ENCODE assay signal across 1 cellular context in genomic region chr1:151472852-151473731, GRCh38.
TF ChIP-seq lines count a peak whose summit lies in the region.

No MANE protein-coding gene starts in this region.

TF ChIP-seq in K562, 482 proteins besides CTCF, POLR2A, EP300 and RAD21 (continued from another document):
- TF ChIP-seq ZNF655 (CRISPR knock-in tag; IDR thresholded peaks at IDR 0.05) (no peak), TFAM (CRISPR knock-in tag; conservative IDR thresholded peaks at IDR 0.05) (no peak), ZBTB12 (CRISPR knock-in tag; IDR thresholded peaks at IDR 0.05) (no peak), NR4A1 (CRISPR knock-in tag; IDR thresholded peaks at IDR 0.05) (no peak), NR4A1 (tag; IDR thresholded peaks at IDR 0.05) (no peak), XRCC3 (IDR thresholded peaks at IDR 0.05) (no peak), ARID4B (CRISPR knock-in tag; IDR thresholded peaks at IDR 0.05) (no peak), GMEB1 (CRISPR knock-in tag; IDR thresholded peaks at IDR 0.05) (no peak), TCF15 (CRISPR knock-in tag; IDR thresholded peaks at IDR 0.05) (no peak), VEZF1 (CRISPR knock-in tag; IDR thresholded peaks at IDR 0.05) (peak; percentile 84), SRF (CRISPR knock-in tag; IDR thresholded peaks at IDR 0.05) (no peak), E2F1 (CRISPR knock-in tag; IDR thresholded peaks at IDR 0.05) (no peak), ZNF518B (CRISPR knock-in tag; IDR thresholded peaks at IDR 0.05) (no peak), KDM4B (IDR thresholded peaks at IDR 0.05; ENCODE audit: borderline replicate concordance in 2 of 2, low read depth in 1 of 2) (no peak), ZNF586 (CRISPR knock-in tag; conservative IDR thresholded peaks at IDR 0.05) (no peak), CBFB (CRISPR knock-in tag; IDR thresholded peaks at IDR 0.05) (no peak), NCOA1 (IDR thresholded peaks at IDR 0.05; ENCODE audit: low read depth) (0 out of 2 replicates have a peak, but pooled peaks have one; percentile 28), SPI1 (IDR thresholded peaks at IDR 0.05; ENCODE audit: borderline replicate concordance, low read depth, low read length) (no peak), POLR2B (IDR thresholded peaks at IDR 0.05; ENCODE audit: low read depth, partially characterized antibody) (no peak), MYNN (IDR thresholded peaks at IDR 0.05) (no peak), MYNN (CRISPR knock-in tag; IDR thresholded peaks at IDR 0.05) (no peak), ZNF232 (CRISPR knock-in tag; IDR thresholded peaks at IDR 0.05) (no peak), ZNF12 (CRISPR knock-in tag; IDR thresholded peaks at IDR 0.05) (no peak), FOXK1 (CRISPR knock-in tag; IDR thresholded peaks at IDR 0.05; ENCODE audit: borderline replicate concordance) (no peak), ZNF785 (CRISPR knock-in tag; IDR thresholded peaks at IDR 0.05) (no peak)
- TF ChIP-seq, protein P1, sequence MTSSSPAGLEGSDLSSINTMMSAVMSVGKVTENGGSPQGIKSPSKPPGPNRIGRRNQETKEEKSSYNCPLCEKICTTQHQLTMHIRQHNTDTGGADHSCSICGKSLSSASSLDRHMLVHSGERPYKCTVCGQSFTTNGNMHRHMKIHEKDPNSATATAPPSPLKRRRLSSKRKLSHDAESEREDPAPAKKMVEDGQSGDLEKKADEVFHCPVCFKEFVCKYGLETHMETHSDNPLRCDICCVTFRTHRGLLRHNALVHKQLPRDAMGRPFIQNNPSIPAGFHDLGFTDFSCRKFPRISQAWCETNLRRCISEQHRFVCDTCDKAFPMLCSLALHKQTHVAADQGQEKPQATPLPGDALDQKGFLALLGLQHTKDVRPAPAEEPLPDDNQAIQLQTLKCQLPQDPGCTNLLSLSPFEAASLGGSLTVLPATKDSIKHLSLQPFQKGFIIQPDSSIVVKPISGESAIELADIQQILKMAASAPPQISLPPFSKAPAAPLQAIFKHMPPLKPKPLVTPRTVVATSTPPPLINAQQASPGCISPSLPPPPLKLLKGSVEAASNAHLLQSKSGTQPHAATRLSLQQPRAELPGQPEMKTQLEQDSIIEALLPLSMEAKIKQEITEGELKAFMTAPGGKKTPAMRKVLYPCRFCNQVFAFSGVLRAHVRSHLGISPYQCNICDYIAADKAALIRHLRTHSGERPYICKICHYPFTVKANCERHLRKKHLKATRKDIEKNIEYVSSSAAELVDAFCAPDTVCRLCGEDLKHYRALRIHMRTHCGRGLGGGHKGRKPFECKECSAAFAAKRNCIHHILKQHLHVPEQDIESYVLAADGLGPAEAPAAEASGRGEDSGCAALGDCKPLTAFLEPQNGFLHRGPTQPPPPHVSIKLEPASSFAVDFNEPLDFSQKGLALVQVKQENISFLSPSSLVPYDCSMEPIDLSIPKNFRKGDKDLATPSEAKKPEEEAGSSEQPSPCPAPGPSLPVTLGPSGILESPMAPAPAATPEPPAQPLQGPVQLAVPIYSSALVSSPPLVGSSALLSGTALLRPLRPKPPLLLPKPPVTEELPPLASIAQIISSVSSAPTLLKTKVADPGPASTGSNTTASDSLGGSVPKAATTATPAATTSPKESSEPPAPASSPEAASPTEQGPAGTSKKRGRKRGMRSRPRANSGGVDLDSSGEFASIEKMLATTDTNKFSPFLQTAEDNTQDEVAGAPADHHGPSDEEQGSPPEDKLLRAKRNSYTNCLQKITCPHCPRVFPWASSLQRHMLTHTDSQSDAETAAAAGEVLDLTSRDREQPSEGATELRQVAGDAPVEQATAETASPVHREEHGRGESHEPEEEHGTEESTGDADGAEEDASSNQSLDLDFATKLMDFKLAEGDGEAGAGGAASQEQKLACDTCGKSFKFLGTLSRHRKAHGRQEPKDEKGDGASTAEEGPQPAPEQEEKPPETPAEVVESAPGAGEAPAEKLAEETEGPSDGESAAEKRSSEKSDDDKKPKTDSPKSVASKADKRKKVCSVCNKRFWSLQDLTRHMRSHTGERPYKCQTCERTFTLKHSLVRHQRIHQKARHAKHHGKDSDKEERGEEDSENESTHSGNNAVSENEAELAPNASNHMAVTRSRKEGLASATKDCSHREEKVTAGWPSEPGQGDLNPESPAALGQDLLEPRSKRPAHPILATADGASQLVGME (CRISPR knock-in tag; IDR thresholded peaks at IDR 0.05) = no peak
- TF ChIP-seq, protein P2, sequence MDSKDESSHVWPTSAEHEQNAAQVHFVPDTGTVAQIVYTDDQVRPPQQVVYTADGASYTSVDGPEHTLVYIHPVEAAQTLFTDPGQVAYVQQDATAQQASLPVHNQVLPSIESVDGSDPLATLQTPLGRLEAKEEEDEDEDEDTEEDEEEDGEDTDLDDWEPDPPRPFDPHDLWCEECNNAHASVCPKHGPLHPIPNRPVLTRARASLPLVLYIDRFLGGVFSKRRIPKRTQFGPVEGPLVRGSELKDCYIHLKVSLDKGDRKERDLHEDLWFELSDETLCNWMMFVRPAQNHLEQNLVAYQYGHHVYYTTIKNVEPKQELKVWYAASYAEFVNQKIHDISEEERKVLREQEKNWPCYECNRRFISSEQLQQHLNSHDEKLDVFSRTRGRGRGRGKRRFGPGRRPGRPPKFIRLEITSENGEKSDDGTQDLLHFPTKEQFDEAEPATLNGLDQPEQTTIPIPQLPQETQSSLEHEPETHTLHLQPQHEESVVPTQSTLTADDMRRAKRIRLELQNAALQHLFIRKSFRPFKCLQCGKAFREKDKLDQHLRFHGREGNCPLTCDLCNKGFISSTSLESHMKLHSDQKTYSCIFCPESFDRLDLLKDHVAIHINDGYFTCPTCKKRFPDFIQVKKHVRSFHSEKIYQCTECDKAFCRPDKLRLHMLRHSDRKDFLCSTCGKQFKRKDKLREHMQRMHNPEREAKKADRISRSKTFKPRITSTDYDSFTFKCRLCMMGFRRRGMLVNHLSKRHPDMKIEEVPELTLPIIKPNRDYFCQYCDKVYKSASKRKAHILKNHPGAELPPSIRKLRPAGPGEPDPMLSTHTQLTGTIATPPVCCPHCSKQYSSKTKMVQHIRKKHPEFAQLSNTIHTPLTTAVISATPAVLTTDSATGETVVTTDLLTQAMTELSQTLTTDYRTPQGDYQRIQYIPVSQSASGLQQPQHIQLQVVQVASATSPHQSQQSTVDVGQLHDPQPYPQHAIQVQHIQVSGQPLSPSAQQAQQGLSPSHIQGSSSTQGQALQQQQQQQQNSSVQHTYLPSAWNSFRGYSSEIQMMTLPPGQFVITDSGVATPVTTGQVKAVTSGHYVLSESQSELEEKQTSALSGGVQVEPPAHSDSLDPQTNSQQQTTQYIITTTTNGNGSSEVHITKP (IDR thresholded peaks at IDR 0.05; ENCODE audit: partially characterized antibody) = peak; percentile 23
TF ChIP-seq in K562: peak in this region for 32.
